8 cellular contexts compared by ENCODE assay signal in the genomic region with DNA sequence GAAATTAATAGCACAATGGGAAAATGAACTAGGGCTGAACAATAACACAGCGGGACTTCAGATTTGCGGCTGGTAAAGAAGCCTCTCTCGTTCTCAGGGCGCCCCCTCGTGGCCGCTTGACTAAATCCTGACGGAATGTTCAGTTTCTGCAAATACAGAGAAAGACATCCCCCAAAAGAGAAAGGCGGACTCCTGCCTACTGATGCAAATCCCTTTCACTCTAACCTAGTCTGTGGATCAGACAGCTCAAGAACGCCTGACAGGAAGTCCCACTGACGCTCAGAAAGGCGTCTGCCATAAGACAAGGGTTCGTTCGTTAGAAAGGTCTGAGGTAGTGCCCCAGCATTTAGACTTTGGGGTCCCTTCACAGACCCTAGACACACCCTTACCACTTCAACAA. TPM values are rescaled to one million over a fixed set of nuclear protein-coding genes. Genes with fewer than 3 reads are reported as not detected.
DNase-seq lines count a peak whose midpoint lies in the region; ATAC-seq, FAIRE-seq and TF ChIP-seq lines count a peak whose summit lies in the region.

No MANE protein-coding gene starts in this region.

- H3K36me3 ChIP-seq in HepG2 (replicated peaks in 1 of 2; ENCODE audit: control insufficient read depth in 1 of 2, insufficient read depth in 2 of 2, low read length in 2 of 2), result no peaks in the 10 kb centered on the region

- CTCF ChIA-PET in HepG2 (lab: Yijun Ruan, JAX; ENCODE audit: low intra/inter-chr PET ratio, low total read pairs), result interaction anchor here (1.6 to 2.5 kb wide), 3 partner anchors 111 to 716 kb away, joined by 5 to 10 read pairs (median 8); no protein-coding TSS in a partner anchor

- H3K36me3 Mint-ChIP-seq in activated CD4-positive, alpha-beta T cell treated with anti-CD3 and anti-CD28 coated beads, Interleukin-2, amount 10 ng/mL, durations not matched to agents 24 days and 14 days (ENCODE audit: low read depth), result no peaks in the 10 kb centered on the region

- intact Hi-C loops in activated CD4-positive, alpha-beta T cell treated with anti-CD3 and anti-CD28 coated beads, Interleukin-2, amount 10 ng/mL, durations not matched to agents 24 days and 14 days (cut with micrococcal nuclease), result loop anchor here (1.0 kb wide), 1 partner anchor 716 kb away; no protein-coding TSS in a partner anchor
- intact Hi-C loops in HepG2 (cut with micrococcal nuclease; ENCODE audit: unreplicated experiment), result loop anchor here (1.0 to 5.0 kb wide), 3 partner anchors 104 to 715 kb away; no protein-coding TSS in a partner anchor

- no peak overlapping the region for H3K4me3 Mint-ChIP-seq in activated CD4-positive, alpha-beta T cell treated with anti-CD3 and anti-CD28 coated beads, Interleukin-2, amount 10 ng/mL, durations not matched to agents 24 days and 14 days

- peak; percentile 89 for TF ChIP-seq RAD21 in HepG2 (CRISPR knock-in tag; IDR thresholded peaks at IDR 0.05)

- H3K9ac ChIP-seq in HepG2 (ENCODE audit: insufficient read depth, low read depth, low read length), result no peak overlapping the region

- peaks cover 5% of the 10 kb centered on the region for H3K4me1 Mint-ChIP-seq in activated CD4-positive, alpha-beta T cell treated with anti-CD3 and anti-CD28 coated beads, Interleukin-2, amount 10 ng/mL, durations not matched to agents 24 days and 14 days

- BruUV-seq in HepG2 (replicated peaks; lab: Mats Ljungman, UMichigan), result no TSS peak

- H4K20me1 ChIP-seq in HepG2 (ENCODE audit: insufficient read depth, low read length), result no peaks in the 10 kb centered on the region

- peak overlapping the region; percentile 49 for H3K4me2 ChIP-seq in HepG2 (ENCODE audit: low read depth, low read length)

- no peak overlapping the region for H3K27ac ChIP-seq in HepG2 (ENCODE audit: extremely low read length, insufficient read depth, low read length)

- H3K4me1 ChIP-seq in HepG2 (ENCODE audit: insufficient read depth, low read length), result peaks cover 79% of the 10 kb centered on the region

- TF ChIP-seq CTCF in AG09319 (IDR thresholded peaks at IDR 0.05; ENCODE audit: low read depth, low read length) (peak; percentile 70), HepG2 (CRISPR knock-in tag; IDR thresholded peaks at IDR 0.05) (peak; percentile 87)

- TF ChIP-seq EP300 in HepG2 (IDR thresholded peaks at IDR 0.05; ENCODE audit: low read depth in 2 of 2, low read length in 2 of 2) (no peak), HepG2 (CRISPR knock-in tag; IDR thresholded peaks at IDR 0.05; ENCODE audit: borderline replicate concordance) (no peak)

- TF ChIP-seq POLR2A in HepG2 (IDR thresholded peaks at IDR 0.05; ENCODE audit: insufficient read depth in 1 of 2, low read depth in 2 of 2, low read length in 2 of 2), result no peak

- FAIRE-seq in HepG2 (lab: Jason Lieb, UNC), result peak; percentile 70

- H3K27me3 ChIP-seq in HepG2 (ENCODE audit: control insufficient read depth in 1 of 2, insufficient read depth in 2 of 2, low read length in 2 of 2), result peaks cover 0 to 13% of the 10 kb centered on the region in 2 experiments; a peak in 2 of 5 replicates

- peaks cover 53% of the 10 kb centered on the region for H3K27me3 Mint-ChIP-seq in activated CD4-positive, alpha-beta T cell treated with anti-CD3 and anti-CD28 coated beads, Interleukin-2, amount 10 ng/mL, durations not matched to agents 24 days and 14 days

- DNase-seq in AG09319 (ENCODE audit: extremely low read depth, low read depth) (peak; percentile 65), H4 (ENCODE audit: low spot score) (peak; percentile 68), NCI-H446 (lab: John Stamatoyannopoulos, UW) (peak; percentile 73 to 87), dedifferentiated amniotic fluid mesenchymal stem cell (ENCODE audit: extremely low spot score) (peak; percentile 86), HepG2 (ENCODE audit: low spot score) (peak; percentile 73)
- DNase-seq in activated CD4-positive, alpha-beta T cell treated with anti-CD3 and anti-CD28 coated beads, Interleukin-2, amount 10 ng/mL, durations not matched to agents 24 days and 14 days, result peak; percentile 91
- DNase-seq in stimulated activated CD4-positive, alpha-beta T cell treated with anti-CD3 and anti-CD28 coated beads, Interleukin-2, amount 100 ng/mL, for 24 hours, result peak; percentile 83 to 87

- 6% methylated on average over 12 of the region's 13 CpGs for WGBS in HepG2 (ENCODE audit: low lambda C conversion rate)

- ATAC-seq in HepG2, result no peak
- ATAC-seq in HG03175 (IDR thresholded peaks at IDR 0.05; ENCODE audit: unreplicated experiment), result no peak

- POLR2A ChIA-PET in HepG2 (lab: Yijun Ruan, JAX), result interaction anchor here (0.9 to 1.7 kb wide), 2 partner anchors 16 to 114 kb away, joined by 4 read pairs; no protein-coding TSS in a partner anchor

- H3K9me3 Mint-ChIP-seq in activated CD4-positive, alpha-beta T cell treated with anti-CD3 and anti-CD28 coated beads, Interleukin-2, amount 10 ng/mL, durations not matched to agents 24 days and 14 days, result no peaks in the 10 kb centered on the region

- no peaks in the 10 kb centered on the region for H3K79me2 ChIP-seq in HepG2 (ENCODE audit: insufficient read depth, low read length)

- peak overlapping the region in 1 of 3 experiments; percentile 31; a peak in 3 of 6 replicates for H3K4me3 ChIP-seq in HepG2 (replicated peaks in 1 of 3; ENCODE audit: insufficient read depth in 1 of 3, low read depth in 2 of 3, low read length in 3 of 3)

- in situ Hi-C loops in HepG2 (cut with HindIII; ENCODE audit: extremely low pct_ligation_motif_present, low pct_unique_long_range_greater_than_20kb), result loop anchor here (10.0 kb wide), 1 partner anchor 51 kb away; no protein-coding TSS in a partner anchor

- no peaks in the 10 kb centered on the region for H3K9me3 ChIP-seq in HepG2 (ENCODE audit: low read length)

- H2AFZ ChIP-seq in HepG2 (ENCODE audit: low read length), result no peak overlapping the region

- no peak overlapping the region for H3K27ac Mint-ChIP-seq in activated CD4-positive, alpha-beta T cell treated with anti-CD3 and anti-CD28 coated beads, Interleukin-2, amount 10 ng/mL, durations not matched to agents 24 days and 14 days

TF ChIP-seq in HepG2, 621 proteins besides CTCF, POLR2A, EP300 and RAD21 (continues in another document):
- peak; percentile 94 for TF ChIP-seq SMC3 (IDR thresholded peaks at IDR 0.05; ENCODE audit: low read length)
- no peak for TF ChIP-seq ZNF264 (CRISPR knock-in tag; IDR thresholded peaks at IDR 0.05)
- TF ChIP-seq ZFX (CRISPR knock-in tag; IDR thresholded peaks at IDR 0.05; ENCODE audit: low read depth), result 0 out of 2 replicates have a peak, but pooled peaks have one; percentile 17
- TF ChIP-seq PHF21A (CRISPR knock-in tag; IDR thresholded peaks at IDR 0.05), result peak; percentile 33; the same call in 1 of the 2 replicates
- TF ChIP-seq MEF2D (CRISPR knock-in tag; IDR thresholded peaks at IDR 0.05), result no peak
- no peak for TF ChIP-seq ZSCAN29 (CRISPR knock-in tag; conservative IDR thresholded peaks at IDR 0.05)
- TF ChIP-seq GABPA (IDR thresholded peaks at IDR 0.05; ENCODE audit: low read depth, low read length), result no peak
- no peak for TF ChIP-seq GABPA (CRISPR knock-in tag; IDR thresholded peaks at IDR 0.05; ENCODE audit: low read depth)
- no peak for TF ChIP-seq ZFP62 (CRISPR knock-in tag; IDR thresholded peaks at IDR 0.05)
- no peak for TF ChIP-seq CBX2 (IDR thresholded peaks at IDR 0.05; ENCODE audit: low read depth, low read length)
- TF ChIP-seq CBX2 (CRISPR knock-in tag; IDR thresholded peaks at IDR 0.05; ENCODE audit: low read depth), result 0 out of 2 replicates have a peak, but pooled peaks have one; percentile 70
- no peak for TF ChIP-seq EEA1 (CRISPR knock-in tag; IDR thresholded peaks at IDR 0.05; ENCODE audit: borderline replicate concordance)
- TF ChIP-seq ZNF567 (CRISPR knock-in tag; IDR thresholded peaks at IDR 0.05; ENCODE audit: borderline replicate concordance), result no peak
- peak; percentile 93 for TF ChIP-seq STAG1 (CRISPR knock-in tag; IDR thresholded peaks at IDR 0.05)
- no peak for TF ChIP-seq ZNF891 (CRISPR knock-in tag; IDR thresholded peaks at IDR 0.05)

RNA-seq across cellular contexts. Expression of gene NUAK1, which starts 2.5 kb away (rescaled TPM):
- 7.6 and 9.4 TPM in 2 replicates for total RNA-seq in H4 (2014; rRNA removed; shearing (Covaris generic))
- 0.02 TPM in 1 of 2 replicates, not detected in the other for total RNA-seq in activated CD4-positive, alpha-beta T cell treated with anti-CD3 and anti-CD28 coated beads, Interleukin-2, amount 10 ng/mL, durations not matched to agents 24 days and 14 days
- total RNA-seq in HepG2 (2016; rRNA removed; fragmentation: Illumina TruSeq; extraction: Trizol), result 1.9 and 2.0 TPM in 2 replicates
- total RNA-seq in HepG2 (2016; cell fraction: cytosol; rRNA removed; fragmentation: Illumina TruSeq; extraction: Trizol; ENCODE audit: low read depth), result 0.20 and 1.1 TPM in 2 replicates
- total RNA-seq in HepG2 (2016; cell fraction: insoluble cytoplasmic fraction; rRNA removed; fragmentation: Illumina TruSeq; extraction: Trizol), result 1.7 and 2.1 TPM in 2 replicates
- total RNA-seq in HepG2 (2016; cell fraction: membrane; rRNA removed; fragmentation: Illumina TruSeq; extraction: Trizol), result 1.1 and 1.8 TPM in 2 replicates
- 1.8 and 1.9 TPM in 2 replicates for total RNA-seq in HepG2 (2016; cell fraction: nucleus; rRNA removed; fragmentation: Illumina TruSeq; extraction: Trizol)
- polyA plus RNA-seq in HepG2 (2011; rRNA removed), result 0.74 and 1.7 TPM in 2 replicates
- polyA plus RNA-seq in HepG2 (2011; cell fraction: cytosol; rRNA removed), result 0.79 and 1.2 TPM in 2 replicates
- 0.69 and 1.3 TPM in 2 replicates for polyA plus RNA-seq in HepG2 (2011; cell fraction: nucleus; rRNA removed)
- 0.40 and 1.4 TPM in 2 replicates for polyA plus RNA-seq in HepG2 (2012)
- 0.08 and 0.11 TPM in 2 replicates for polyA plus RNA-seq in HepG2 (2016; cell fraction: cytosol; fragmentation: Illumina TruSeq; extraction: Trizol; ENCODE audit: low read depth)
- 1.7 TPM in 2 replicates for polyA plus RNA-seq in HepG2 (2016; cell fraction: insoluble cytoplasmic fraction; fragmentation: Illumina TruSeq; extraction: Trizol; ENCODE audit: low read depth)
- polyA plus RNA-seq in HepG2 (2016; cell fraction: membrane; fragmentation: Illumina TruSeq; extraction: Trizol; ENCODE audit: low read depth), result 0.32 and 0.37 TPM in 2 replicates
- polyA plus RNA-seq in HepG2 (2016; cell fraction: nucleus; fragmentation: Illumina TruSeq; extraction: Trizol; ENCODE audit: insufficient read depth, low read depth), result 1.9 TPM in 2 replicates
- polyA minus RNA-seq in HepG2 (2011; rRNA and poly(A)+ RNA removed; ENCODE audit: low replicate concordance), result 2.5 and 4.9 TPM in 2 replicates
- 0.89 and 1.6 TPM in 2 replicates for polyA minus RNA-seq in HepG2 (2011; cell fraction: cytosol; rRNA and poly(A)+ RNA removed)
- 1.6 and 2.3 TPM in 2 replicates for polyA minus RNA-seq in HepG2 (2011; cell fraction: nucleus; rRNA and poly(A)+ RNA removed)
